Comparison of ENCODE assay signal across 14 cellular contexts in the genomic region with DNA sequence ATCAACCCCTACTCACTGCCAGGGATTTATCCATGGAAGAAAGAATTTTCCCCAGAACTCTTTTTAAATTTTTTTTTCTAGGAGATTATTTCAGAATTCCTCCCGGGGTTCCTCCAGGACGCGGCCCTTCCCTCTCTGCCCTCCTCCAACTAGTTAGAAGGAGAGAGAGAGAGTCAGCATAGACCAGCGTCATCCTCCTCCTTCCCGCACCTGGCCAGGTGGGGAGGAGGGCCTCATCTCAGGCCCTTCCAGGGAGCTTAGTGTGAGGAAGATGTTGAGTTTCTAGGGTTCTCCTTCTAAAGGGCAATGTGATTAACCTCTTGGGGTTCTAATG.
DNase-seq lines count a peak whose midpoint lies in the region; ATAC-seq and TF ChIP-seq lines count a peak whose summit lies in the region.
"Had no signal": no experiment of that assay in that cellular context is flagged by ENCODE, and none has a peak within 500 bp of the region (broad histone marks: within the 10 kb centered on the region; RNA-seq: fewer than 3 reads in every experiment).

No MANE protein-coding gene starts in this region.

- peaks cover 5% of the 10 kb centered on the region for H3K4me1 Mint-ChIP-seq in CD8-positive, alpha-beta T cell (ENCODE audit: low read depth)
- no peaks in the 10 kb centered on the region for H3K4me1 Mint-ChIP-seq in glutamatergic neuron (ENCODE audit: low read depth, unreplicated experiment)

- DNase-seq in CD8-positive, alpha-beta T cell: no peak
- DNase-seq in glutamatergic neuron (no peak), posterior vena cava (ENCODE audit: low spot score) (peak; percentile 42), NK-92 (lab: John Stamatoyannopoulos, UW; ENCODE audit: unreplicated experiment) (no peak), OCI-M2 (lab: John Stamatoyannopoulos, UW; ENCODE audit: unreplicated experiment) (no peak), retina (no peak)
- DNase-seq: activated CD4-positive, CD25-positive, alpha-beta regulatory T cell; body of pancreas; effector CD4-positive, alpha-beta T cell; NCI-H1105 had no signal

- no peak overlapping the region for H3K9ac ChIP-seq in HUES6 (ENCODE audit: low read length)

- H3K9me3 ChIP-seq in CD8-positive, alpha-beta T cell (ENCODE audit: low read length): no peaks in the 10 kb centered on the region
- H3K9me3 ChIP-seq in HUES6 (ENCODE audit: control insufficient read depth, insufficient read depth, low read depth, low read length): no peaks in the 10 kb centered on the region
- H3K9me3 ChIP-seq: body of pancreas had no signal

- POLR2A ChIA-PET in CD8-positive, alpha-beta T cell (lab: Charles Lee): no interaction called here

- peaks cover 14% of the 10 kb centered on the region for H3K27me3 ChIP-seq in CD8-positive, alpha-beta T cell (ENCODE audit: insufficient read depth, low read length)
- peaks cover 76% of the 10 kb centered on the region for H3K27me3 ChIP-seq in HUES6 (ENCODE audit: control insufficient read depth, insufficient read depth, low read length)
- H3K27me3 ChIP-seq: body of pancreas had no signal

- H3K27ac Mint-ChIP-seq in CD8-positive, alpha-beta T cell: no peak overlapping the region
- H3K27ac Mint-ChIP-seq in glutamatergic neuron (ENCODE audit: unreplicated experiment): no peak overlapping the region
- H3K27ac Mint-ChIP-seq: CD14-positive monocyte had no signal

- no peaks in the 10 kb centered on the region for H3K36me3 Mint-ChIP-seq in CD8-positive, alpha-beta T cell
- no peaks in the 10 kb centered on the region for H3K36me3 Mint-ChIP-seq in glutamatergic neuron (ENCODE audit: unreplicated experiment)
- H3K36me3 Mint-ChIP-seq: CD14-positive monocyte had no signal

- H3K4me3 Mint-ChIP-seq in CD8-positive, alpha-beta T cell: peak overlapping the region; percentile 76
- peak overlapping the region; percentile 71 for H3K4me3 Mint-ChIP-seq in glutamatergic neuron (ENCODE audit: unreplicated experiment)

- no peaks in the 10 kb centered on the region for H3K36me3 ChIP-seq in CD8-positive, alpha-beta T cell (ENCODE audit: insufficient read depth, low read length)
- H3K36me3 ChIP-seq in HUES6 (ENCODE audit: control insufficient read depth, insufficient read depth, low read length): no peaks in the 10 kb centered on the region

- CTCF ChIA-PET in CD8-positive, alpha-beta T cell (lab: Charles Lee): no interaction called here

- H3K4me3 ChIP-seq in CD8-positive, alpha-beta T cell (ENCODE audit: low read depth, low read length): no peak overlapping the region
- peak overlapping the region; percentile 41; the same call in 1 of the 2 replicates for H3K4me3 ChIP-seq in HUES6 (ENCODE audit: low read depth, low read length)
- H3K4me3 ChIP-seq: body of pancreas, SK-N-MC had no signal

- H3K27me3 Mint-ChIP-seq in CD8-positive, alpha-beta T cell (ENCODE audit: low read depth): peaks cover 47% of the 10 kb centered on the region
- H3K27me3 Mint-ChIP-seq in glutamatergic neuron (ENCODE audit: unreplicated experiment): peaks cover 9% of the 10 kb centered on the region

- ATAC-seq in CD8-positive, alpha-beta T cell: no peak
- ATAC-seq in HG03045 (IDR thresholded peaks at IDR 0.05; ENCODE audit: unreplicated experiment): no peak

- no peaks in the 10 kb centered on the region for H3K9me3 Mint-ChIP-seq in CD8-positive, alpha-beta T cell
- no peaks in the 10 kb centered on the region for H3K9me3 Mint-ChIP-seq in glutamatergic neuron (ENCODE audit: unreplicated experiment)

- intact Hi-C loops in CD8-positive, alpha-beta T cell (cut with DNase I, micrococcal nuclease): no loop called here
- intact Hi-C loops in posterior vena cava (cut with DNase I): no loop called here

- no peak overlapping the region for H3K27ac ChIP-seq in CD8-positive, alpha-beta T cell (ENCODE audit: low read depth, low read length)
- H3K27ac ChIP-seq in HUES6 (ENCODE audit: low read depth, low read length): no peak overlapping the region
- H3K27ac ChIP-seq: body of pancreas, SK-N-MC had no signal

- peaks cover 4% of the 10 kb centered on the region for H3K4me1 ChIP-seq in CD8-positive, alpha-beta T cell (ENCODE audit: insufficient read depth, low read length)
- peaks cover 9% of the 10 kb centered on the region; the same call in 1 of the 2 replicates for H3K4me1 ChIP-seq in HUES6 (ENCODE audit: control insufficient read depth, insufficient read depth, low read length)

- TF ChIP-seq CTCF in CD8-positive, alpha-beta T cell (IDR thresholded peaks at IDR 0.05): no peak
- TF ChIP-seq CTCF in glutamatergic neuron (IDR thresholded peaks at IDR 0.05; ENCODE audit: partially characterized antibody, unreplicated experiment): no peak
